In the genomic region with DNA sequence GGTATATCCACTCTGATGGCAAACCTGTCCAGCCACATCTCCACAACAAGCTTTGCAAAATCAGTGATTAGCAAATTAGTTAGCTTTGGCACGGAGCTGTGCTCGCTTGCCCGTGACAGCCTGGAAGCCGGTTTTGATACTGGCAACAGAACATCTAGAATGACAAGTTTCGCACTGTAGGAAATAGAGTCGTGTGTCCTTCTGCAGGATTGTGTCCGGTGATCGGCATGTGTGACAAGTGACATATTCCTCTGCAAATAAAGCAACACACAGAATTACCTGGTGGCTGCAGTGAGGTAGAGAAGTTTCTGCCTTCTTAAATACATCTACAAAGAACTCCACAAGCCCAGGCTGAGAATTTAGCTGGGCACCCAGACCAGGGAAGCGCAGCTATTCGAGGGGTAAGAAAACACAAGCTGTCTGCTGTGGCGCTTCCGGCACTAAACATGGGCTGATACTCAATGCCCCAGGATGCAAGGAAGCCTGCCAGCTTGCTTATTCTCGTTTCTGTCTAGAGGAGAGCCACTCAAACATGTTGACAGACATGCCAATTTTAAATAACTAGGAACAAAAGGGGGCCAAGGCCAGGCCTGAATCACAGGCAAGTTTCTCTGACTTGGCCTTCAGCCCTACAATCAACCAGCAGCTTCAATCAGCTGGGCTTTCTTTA, we compare ENCODE assay signal across 11 cellular contexts. TPM values are rescaled to one million over a fixed set of nuclear protein-coding genes. Genes with fewer than 3 reads are reported as not detected.
A peak's percentile ranks its signal among the peaks of the same experiment; 100 is the strongest.
DNase-seq lines count a peak whose midpoint lies in the region; ATAC-seq and TF ChIP-seq lines count a peak whose summit lies in the region.
"Had no signal": no experiment of that assay in that cellular context is flagged by ENCODE, and none has a peak within 500 bp of the region (broad histone marks: within the 10 kb centered on the region; RNA-seq: fewer than 3 reads in every experiment).

No MANE protein-coding gene starts in this region.

- no peak for DNase-seq in CD8-positive, alpha-beta T cell
- DNase-seq in activated naive CD8-positive, alpha-beta T cell treated with anti-CD3 and anti-CD28 coated beads, Interleukin-2, amount 50 U/mL, for 24 hours = no peak
- DNase-seq in lung (ENCODE audit: low spot score) (no peak), NOMO-1 treated with dmso at 0.1 percent for 144 hours (lab: John Stamatoyannopoulos, UW; ENCODE audit: unreplicated experiment) (no peak), HuH-7.5 (ENCODE audit: low spot score) (no peak), H7 (no peak)
- DNase-seq: hypothalamus, NCI-H526 treated with DMSO at 0.1 percent for 48 hours, SK-N-SH had no signal

- H3K27ac ChIP-seq in CD8-positive, alpha-beta T cell (ENCODE audit: low read depth, low read length) = no peak overlapping the region
- peak overlapping the region in 1 of 2 donors; percentile 56 for H3K27ac ChIP-seq in lung (ENCODE audit: low read depth in 1 of 2, low read length in 1 of 2)

- POLR2A ChIA-PET in CD8-positive, alpha-beta T cell (lab: Charles Lee) = no interaction called here

- no peak for TF ChIP-seq RAD21 in Ishikawa (IDR thresholded peaks at IDR 0.05; ENCODE audit: low read depth)

- H3K4me3 ChIP-seq in CD8-positive, alpha-beta T cell (ENCODE audit: low read depth, low read length) = no peak overlapping the region
- H3K4me3 ChIP-seq in lung (no peak overlapping the region), H7 (ENCODE audit: insufficient read depth, low read depth, low read length) (no peak overlapping the region)

- H3K9me3 Mint-ChIP-seq in CD8-positive, alpha-beta T cell = no peaks in the 10 kb centered on the region
- H3K9me3 Mint-ChIP-seq in activated naive CD8-positive, alpha-beta T cell treated with anti-CD3 and anti-CD28 coated beads, Interleukin-2, amount 50 U/mL, for 24 hours = no peaks in the 10 kb centered on the region

- TF ChIP-seq CTCF in CD8-positive, alpha-beta T cell (IDR thresholded peaks at IDR 0.05) = no peak
- TF ChIP-seq CTCF in lung (IDR thresholded peaks at IDR 0.05; ENCODE audit: control extremely low read depth, extremely low read depth) = no peak

- peaks cover 83% of the 10 kb centered on the region for H3K36me3 Mint-ChIP-seq in CD8-positive, alpha-beta T cell
- H3K36me3 Mint-ChIP-seq in activated naive CD8-positive, alpha-beta T cell treated with anti-CD3 and anti-CD28 coated beads, Interleukin-2, amount 50 U/mL, for 24 hours (ENCODE audit: low read depth) = peaks cover 76% of the 10 kb centered on the region

- H3K4me1 ChIP-seq in CD8-positive, alpha-beta T cell (ENCODE audit: insufficient read depth, low read length) = no peaks in the 10 kb centered on the region
- H3K4me1 ChIP-seq in lung (ENCODE audit: control insufficient read depth in 2 of 2, insufficient read depth in 2 of 2, low read length in 2 of 2) = peaks cover 2 to 4% of the 10 kb centered on the region in 2 donors

- H3K27ac Mint-ChIP-seq in CD8-positive, alpha-beta T cell = peak overlapping the region; percentile 41
- peak overlapping the region; percentile 41 for H3K27ac Mint-ChIP-seq in activated naive CD8-positive, alpha-beta T cell treated with anti-CD3 and anti-CD28 coated beads, Interleukin-2, amount 50 U/mL, for 24 hours

- ATAC-seq in CD8-positive, alpha-beta T cell = no peak
- no peak for ATAC-seq in activated naive CD8-positive, alpha-beta T cell treated with anti-CD3 and anti-CD28 coated beads, Interleukin-2, amount 50 U/mL, for 24 hours
- ATAC-seq in lung (ENCODE audit: insufficient read depth, low FRiP score) = peak; percentile 27
- ATAC-seq in GM19328 (IDR thresholded peaks at IDR 0.05; ENCODE audit: unreplicated experiment) = no peak

- TF ChIP-seq EP300 in Ishikawa (IDR thresholded peaks at IDR 0.05; ENCODE audit: borderline replicate concordance) = no peak

- peaks cover 14% of the 10 kb centered on the region for H3K4me1 Mint-ChIP-seq in CD8-positive, alpha-beta T cell (ENCODE audit: low read depth)
- H3K4me1 Mint-ChIP-seq in activated naive CD8-positive, alpha-beta T cell treated with anti-CD3 and anti-CD28 coated beads, Interleukin-2, amount 50 U/mL, for 24 hours = peaks cover 2% of the 10 kb centered on the region

- CTCF ChIA-PET in CD8-positive, alpha-beta T cell (lab: Charles Lee) = interaction anchor here (1.2 kb wide), 1 partner anchor 19 kb away, joined by 3 read pairs; no protein-coding TSS in a partner anchor

- H3K27me3 ChIP-seq in CD8-positive, alpha-beta T cell (ENCODE audit: insufficient read depth, low read length) = no peaks in the 10 kb centered on the region
- no peaks in the 10 kb centered on the region for H3K27me3 ChIP-seq in lung (ENCODE audit: control insufficient read depth, insufficient read depth)
- no peaks in the 10 kb centered on the region for H3K27me3 ChIP-seq in H7 (ENCODE audit: control insufficient read depth, insufficient read depth, low read length)

- no peaks in the 10 kb centered on the region for H3K27me3 Mint-ChIP-seq in CD8-positive, alpha-beta T cell (ENCODE audit: low read depth)
- H3K27me3 Mint-ChIP-seq in activated naive CD8-positive, alpha-beta T cell treated with anti-CD3 and anti-CD28 coated beads, Interleukin-2, amount 50 U/mL, for 24 hours = no peaks in the 10 kb centered on the region

- peaks cover 49% of the 10 kb centered on the region for H3K36me3 ChIP-seq in CD8-positive, alpha-beta T cell (ENCODE audit: insufficient read depth, low read length)
- peaks cover 40 to 45% of the 10 kb centered on the region in 2 donors for H3K36me3 ChIP-seq in lung (ENCODE audit: control insufficient read depth in 2 of 2, insufficient read depth in 2 of 2, low read length in 2 of 2)
- peaks cover 46% of the 10 kb centered on the region for H3K36me3 ChIP-seq in H7 (replicated peaks; ENCODE audit: control insufficient read depth, insufficient read depth, low read length)

- 67 to 81% methylated on average over 13 of the region's 13 CpGs for WGBS in lung, 2 donors

- no peaks in the 10 kb centered on the region for H3K9me3 ChIP-seq in CD8-positive, alpha-beta T cell (ENCODE audit: low read length)
- H3K9me3 ChIP-seq in lung (ENCODE audit: control insufficient read depth in 2 of 2, insufficient read depth in 1 of 2, low read length in 1 of 2) = peaks cover 0 to 2% of the 10 kb centered on the region in 2 donors
- H3K9me3 ChIP-seq: SK-N-SH had no signal

- intact Hi-C loops in CD8-positive, alpha-beta T cell (cut with DNase I, micrococcal nuclease) = no loop called here

- H3K4me3 Mint-ChIP-seq in CD8-positive, alpha-beta T cell = no peak overlapping the region
- H3K4me3 Mint-ChIP-seq in activated naive CD8-positive, alpha-beta T cell treated with anti-CD3 and anti-CD28 coated beads, Interleukin-2, amount 50 U/mL, for 24 hours = peak overlapping the region; percentile 3

TF ChIP-seq in Ishikawa, 13 proteins besides CTCF, POLR2A, EP300 and RAD21:
- no peak for TF ChIP-seq TAF1 (IDR thresholded peaks at IDR 0.05; ENCODE audit: low read depth)
- peak; percentile 40 for TF ChIP-seq NFIC (IDR thresholded peaks at IDR 0.05)

RNA-seq across cellular contexts. Expression of a gene that starts 22.3 kb away (rescaled TPM):
- 10 to 100 TPM; 19.4 to 19.6 TPM for total RNA-seq in CD8-positive, alpha-beta T cell
- total RNA-seq in lung = 10 to 100 TPM; 48.2 to 55.9 TPM
- 10 to 100 TPM; 37.5 to 69.7 TPM for polyA plus RNA-seq in lung
- 106 and 121 TPM in 2 replicates for total RNA-seq in H7 (2014; rRNA removed; shearing (Covaris generic))
